11 cellular contexts compared by ENCODE assay signal in genomic region chr7:22589641-22590141, GRCh38.
DNase-seq lines count a peak whose midpoint lies in the region; ATAC-seq and TF ChIP-seq lines count a peak whose summit lies in the region.
"Had no signal": no experiment of that assay in that cellular context is flagged by ENCODE, and none has a peak within 500 bp of the region (broad histone marks: within the 10 kb centered on the region; RNA-seq: fewer than 3 reads in every experiment).

No MANE protein-coding gene starts in this region.

- TF ChIP-seq EP300 in upper lobe of left lung (IDR thresholded peaks at IDR 0.05), result peak; percentile 64 to 76 (median 74)

- H3K9me3 Mint-ChIP-seq in WTC11, result peaks cover 13% of the 10 kb centered on the region
- H3K9me3 Mint-ChIP-seq in Caco-2 (ENCODE audit: unreplicated experiment), result peaks cover 13% of the 10 kb centered on the region

- H3K36me3 Mint-ChIP-seq in WTC11 (no peaks in the 10 kb centered on the region), Caco-2 (ENCODE audit: insufficient read depth, unreplicated experiment) (no peaks in the 10 kb centered on the region)

- no peak for TF ChIP-seq POLR2A in upper lobe of left lung (IDR thresholded peaks at IDR 0.05)

- no peak for DNase-seq in WTC11 (ENCODE audit: low spot score)
- DNase-seq in fibroblast of mammary gland (ENCODE audit: low read depth), result peak; percentile 78
- peak; percentile 88 for DNase-seq in myocyte (ENCODE audit: low read depth)
- peak; percentile 23 to 54 for DNase-seq in upper lobe of left lung
- DNase-seq in NCI-H1694 treated with DMSO at 0.1 percent for 48 hours (lab: John Stamatoyannopoulos, UW), result no peak
- no peak for DNase-seq in Caco-2
- DNase-seq in NCI-H187 (lab: John Stamatoyannopoulos, UW), result no peak
- DNase-seq: activated CD8-positive, alpha-beta T cell treated with anti-CD3 and anti-CD28 coated beads, Interleukin-2, amount 10 ng/mL, durations not matched to agents 7 days and 5 days; HFFc6 had no signal

- TF ChIP-seq CTCF in WTC11 (IDR thresholded peaks at IDR 0.05) (no peak), fibroblast of mammary gland (conservative IDR thresholded peaks at IDR 0.05; ENCODE audit: control insufficient read depth, insufficient read depth, low read depth, low read length) (no peak), upper lobe of left lung (IDR thresholded peaks at IDR 0.05) (no peak), Caco-2 (IDR thresholded peaks at IDR 0.05; ENCODE audit: insufficient read depth in 1 of 2, low read depth in 1 of 2, low read length in 1 of 2, severe bottlenecking in 1 of 2, unreplicated experiment in 1 of 2) (no peak)

- H3K27me3 Mint-ChIP-seq in WTC11 (ENCODE audit: low read depth), result no peaks in the 10 kb centered on the region
- H3K27me3 Mint-ChIP-seq in Caco-2 (ENCODE audit: insufficient read depth, unreplicated experiment), result no peaks in the 10 kb centered on the region

- H3K4me1 Mint-ChIP-seq in WTC11 (peaks cover 41% of the 10 kb centered on the region), Caco-2 (ENCODE audit: low read depth, unreplicated experiment) (peaks cover 12% of the 10 kb centered on the region)

- H3K27me3 ChIP-seq in upper lobe of left lung (no peaks in the 10 kb centered on the region), Caco-2 (replicated peaks; ENCODE audit: control insufficient read depth, insufficient read depth, low read length) (no peaks in the 10 kb centered on the region)

- CTCF ChIA-PET in WTC11 (lab: Charles Lee) (interaction anchor here (0.8 kb wide), 1 partner anchor 139 kb away, joined by 4 read pairs; no protein-coding TSS in a partner anchor), Caco-2 (lab: Charles Lee) (interaction anchor here (1.6 kb wide), 1 partner anchor 29 kb away, joined by 3 read pairs; no protein-coding TSS in a partner anchor)

- H3K4me3 ChIP-seq in fibroblast of mammary gland (ENCODE audit: control insufficient read depth, low read depth, low read length) (no peak overlapping the region), upper lobe of left lung (no peak overlapping the region), Caco-2 (ENCODE audit: low read depth, low read length) (no peak overlapping the region)
- H3K4me3 ChIP-seq: SK-N-MC had no signal

- intact Hi-C loops in Caco-2 (cut with micrococcal nuclease; ENCODE audit: unreplicated experiment), result no loop called here

- H3K9me3 ChIP-seq in upper lobe of left lung (no peaks in the 10 kb centered on the region), Caco-2 (no peaks in the 10 kb centered on the region)

- ATAC-seq in WTC11, result peak; percentile 15; the same call in 1 of the 2 replicates
- peak; percentile 76 to 79 for ATAC-seq in upper lobe of left lung (ENCODE audit: low FRiP score in 2 of 2)
- no peak for ATAC-seq in GM18861 (IDR thresholded peaks at IDR 0.05; ENCODE audit: unreplicated experiment)
- ATAC-seq: activated CD8-positive, alpha-beta T cell treated with anti-CD3 and anti-CD28 coated beads, Interleukin-2, amount 10 ng/mL, durations not matched to agents 7 days and 5 days had no signal

- BruUV-seq in Caco-2 (replicated peaks; lab: Mats Ljungman, UMichigan), result no TSS peak

- POLR2A ChIA-PET in WTC11 (lab: Charles Lee) (no interaction called here), Caco-2 (lab: Charles Lee) (no interaction called here)

- H3K27ac Mint-ChIP-seq in WTC11, result peak overlapping the region; percentile 14; the same call in 1 of the 2 replicates
- H3K27ac Mint-ChIP-seq in Caco-2 (ENCODE audit: unreplicated experiment), result no peak overlapping the region
- H3K27ac Mint-ChIP-seq: activated CD8-positive, alpha-beta T cell treated with anti-CD3 and anti-CD28 coated beads, Interleukin-2, amount 10 ng/mL, durations not matched to agents 7 days and 5 days; HFFc6 had no signal

- H3K4me3 Mint-ChIP-seq in WTC11 (no peak overlapping the region), Caco-2 (ENCODE audit: unreplicated experiment) (no peak overlapping the region)
- H3K4me3 Mint-ChIP-seq: activated CD8-positive, alpha-beta T cell treated with anti-CD3 and anti-CD28 coated beads, Interleukin-2, amount 10 ng/mL, durations not matched to agents 7 days and 5 days; HFFc6 had no signal

- H3K27ac ChIP-seq in upper lobe of left lung, result peak overlapping the region; percentile 46 to 88 (median 76)
- H3K27ac ChIP-seq: SK-N-MC had no signal

- no peaks in the 10 kb centered on the region for H3K36me3 ChIP-seq in upper lobe of left lung
- no peaks in the 10 kb centered on the region for H3K36me3 ChIP-seq in Caco-2 (ENCODE audit: control insufficient read depth, insufficient read depth, low read length)

- H3K4me1 ChIP-seq in upper lobe of left lung (peaks cover 49 to 61% (median 55%) of the 10 kb centered on the region in 4 donors), Caco-2 (peaks cover 13% of the 10 kb centered on the region)

- WGBS in upper lobe of left lung, 2 donors, result 32 to 33% methylated on average over 10 of the region's 10 CpGs

TF ChIP-seq in WTC11, 78 proteins besides CTCF, POLR2A, EP300 and RAD21 (continues in another document):
- no peak for TF ChIP-seq TEAD1 (CRISPR knock-in tag; IDR thresholded peaks at IDR 0.05)
- no peak for TF ChIP-seq NR3C1 (CRISPR knock-in tag; conservative IDR thresholded peaks at IDR 0.05; ENCODE audit: low read depth)
- TF ChIP-seq AR (CRISPR knock-in tag; IDR thresholded peaks at IDR 0.05), result no peak
- TF ChIP-seq FOXP1 (CRISPR knock-in tag; IDR thresholded peaks at IDR 0.05; ENCODE audit: borderline replicate concordance), result no peak
- TF ChIP-seq, protein P1, sequence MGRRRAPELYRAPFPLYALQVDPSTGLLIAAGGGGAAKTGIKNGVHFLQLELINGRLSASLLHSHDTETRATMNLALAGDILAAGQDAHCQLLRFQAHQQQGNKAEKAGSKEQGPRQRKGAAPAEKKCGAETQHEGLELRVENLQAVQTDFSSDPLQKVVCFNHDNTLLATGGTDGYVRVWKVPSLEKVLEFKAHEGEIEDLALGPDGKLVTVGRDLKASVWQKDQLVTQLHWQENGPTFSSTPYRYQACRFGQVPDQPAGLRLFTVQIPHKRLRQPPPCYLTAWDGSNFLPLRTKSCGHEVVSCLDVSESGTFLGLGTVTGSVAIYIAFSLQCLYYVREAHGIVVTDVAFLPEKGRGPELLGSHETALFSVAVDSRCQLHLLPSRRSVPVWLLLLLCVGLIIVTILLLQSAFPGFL (CRISPR knock-in tag; IDR thresholded peaks at IDR 0.05; ENCODE audit: borderline replicate concordance), result no peak
- no peak for TF ChIP-seq ZNF423 (CRISPR knock-in tag; IDR thresholded peaks at IDR 0.05)
- TF ChIP-seq ZNF671 (CRISPR knock-in tag; IDR thresholded peaks at IDR 0.05), result no peak
- TF ChIP-seq CREB1 (CRISPR knock-in tag; IDR thresholded peaks at IDR 0.05), result no peak
- TF ChIP-seq ARID4B (CRISPR knock-in tag; IDR thresholded peaks at IDR 0.05; ENCODE audit: borderline replicate concordance), result no peak

Comparison
In these comparisons a context has a peak if more than half of its experiments do, and no peak if none do; other contexts are left out.
1. DNase-seq: peak in fibroblast of mammary gland (single experiment), myocyte (single experiment) and upper lobe of left lung (2 of 2); none in WTC11 (single experiment), NCI-H1694 treated with DMSO at 0.1 percent for 48 hours (single experiment), Caco-2 (0 of 2) and NCI-H187 (0 of 2).